In the genomic region with DNA sequence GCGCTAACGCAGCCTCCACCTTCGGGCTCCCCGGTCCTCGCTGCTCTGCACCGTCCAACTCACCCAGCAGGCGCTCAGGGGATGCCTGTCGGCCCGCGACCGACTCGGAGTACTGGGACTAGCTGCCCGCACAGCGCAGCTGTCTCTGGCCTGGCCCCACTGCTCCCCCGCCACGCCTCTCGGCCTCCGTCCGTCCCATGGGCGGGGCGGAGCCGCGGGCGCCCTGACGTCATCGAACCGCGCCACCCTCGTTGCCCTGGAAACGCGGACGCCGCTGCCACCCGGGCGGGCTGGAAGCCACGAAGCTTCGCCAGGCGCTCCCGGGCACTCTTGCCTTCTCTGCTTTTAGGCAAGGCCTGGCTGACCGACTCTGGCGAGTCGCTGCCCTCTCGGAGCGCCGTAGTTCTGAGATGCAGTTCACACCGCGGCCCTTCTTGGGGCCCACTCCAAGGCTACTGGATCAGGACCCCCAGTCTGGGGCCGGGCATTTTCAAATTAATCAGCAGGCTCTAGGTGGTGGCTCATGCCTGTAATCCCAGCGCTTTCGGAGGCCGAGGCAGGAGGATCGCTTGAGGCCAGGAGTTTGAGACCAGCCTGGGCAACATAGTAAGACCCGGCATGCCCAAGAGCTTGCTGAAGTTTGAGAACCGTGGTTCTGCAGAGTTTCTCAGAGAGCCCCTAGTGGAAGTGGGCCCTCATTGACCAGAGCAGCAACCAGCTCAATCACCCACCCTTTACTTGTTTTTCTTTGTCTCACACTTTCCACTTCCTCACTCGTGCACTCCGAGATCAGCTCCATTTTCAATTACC, we compare ENCODE assay signal across 1 cellular context.
A peak's percentile ranks its signal among the peaks of the same experiment; 100 is the strongest.
TF ChIP-seq lines count a peak whose summit lies in the region.

No MANE protein-coding gene starts in this region.

TF ChIP-seq in H1, 55 proteins besides CTCF, POLR2A, EP300 and RAD21:
- TF ChIP-seq JUN (IDR thresholded peaks at IDR 0.05; ENCODE audit: low read depth, low read length) (no peak), RXRA (IDR thresholded peaks at IDR 0.05; ENCODE audit: insufficient read depth, low read depth, low read length) (no peak), SIRT6 (IDR thresholded peaks at IDR 0.05; ENCODE audit: low read length) (no peak), YY1 (IDR thresholded peaks at IDR 0.05; ENCODE audit: low read depth, low read length) (0 out of 2 replicates have a peak, but pooled peaks have one; percentile 19), TAF7 (optimal IDR thresholded peaks at IDR 0.05; ENCODE audit: borderline replicate concordance, low read depth, low read length) (peak; percentile 67), FOSL1 (IDR thresholded peaks at IDR 0.05; ENCODE audit: insufficient read depth, low read depth, low read length) (no peak), TAF1 (IDR thresholded peaks at IDR 0.05; ENCODE audit: low read depth, low read length) (peak; percentile 77), JUND (IDR thresholded peaks at IDR 0.05; ENCODE audit: low read length) (peak; percentile 64; the same call in 1 of the 2 replicates), TEAD4 (IDR thresholded peaks at IDR 0.05; ENCODE audit: low read depth, low read length) (no peak), SRF (IDR thresholded peaks at IDR 0.05; ENCODE audit: low read depth, low read length) (peak; percentile 88), GABPA (IDR thresholded peaks at IDR 0.05; ENCODE audit: borderline replicate concordance, insufficient read depth, low read length) (no peak), EZH2 (IDR thresholded peaks at IDR 0.05; ENCODE audit: low read depth, low read length, severe bottlenecking) (no peak), CREB1 (IDR thresholded peaks at IDR 0.05) (peak; percentile 98), BRCA1 (IDR thresholded peaks at IDR 0.05; ENCODE audit: low read depth, low read length) (no peak; the same call in 1 of the 2 replicates), CBX8 (IDR thresholded peaks at IDR 0.05; ENCODE audit: borderline replicate concordance, low read depth, low read length) (no peak), BCL11A (IDR thresholded peaks at IDR 0.05; ENCODE audit: low read depth in 2 of 2, low read length in 2 of 2) (no peak), SAP30 (IDR thresholded peaks at IDR 0.05; ENCODE audit: insufficient read depth, insufficient replicate concordance, low read length) (peak; percentile 43), SIN3A (conservative IDR thresholded peaks at IDR 0.05 in 1 of 2, IDR thresholded peaks at IDR 0.05 in 1 of 2; ENCODE audit: low read depth in 1 of 2, low read length in 2 of 2) (peak; percentile 94 to 99; a peak in 3 of 4 replicates), EGR1 (IDR thresholded peaks at IDR 0.05; ENCODE audit: borderline replicate concordance, low read depth, low read length) (no peak), BACH1 (IDR thresholded peaks at IDR 0.05; ENCODE audit: low read length) (no peak), CBX5 (IDR thresholded peaks at IDR 0.05; ENCODE audit: low read depth, low read length) (no peak), SP2 (IDR thresholded peaks at IDR 0.05; ENCODE audit: low read length) (no peak), CTBP2 (IDR thresholded peaks at IDR 0.05; ENCODE audit: borderline replicate concordance, insufficient read depth, insufficient read length, low read length) (no peak), PHF8 (conservative IDR thresholded peaks at IDR 0.05; ENCODE audit: low read depth, low read length) (peak; percentile 33; the same call in 1 of the 2 replicates), RBBP5 (IDR thresholded peaks at IDR 0.05; ENCODE audit: borderline replicate concordance, low read depth, low read length) (no peak), TCF12 (IDR thresholded peaks at IDR 0.05; ENCODE audit: low read depth, low read length) (no peak), HDAC6 (IDR thresholded peaks at IDR 0.05; ENCODE audit: low read depth, low read length) (no peak), SUZ12 (IDR thresholded peaks at IDR 0.05; ENCODE audit: low read length) (no peak), MAFK (IDR thresholded peaks at IDR 0.05; ENCODE audit: low read depth, low read length) (no peak), SP1 (IDR thresholded peaks at IDR 0.05; ENCODE audit: low read depth, low read length) (peak; percentile 79), KDM1A (IDR thresholded peaks at IDR 0.05; ENCODE audit: borderline replicate concordance, low read length) (no peak), RNF2 (IDR thresholded peaks at IDR 0.05; ENCODE audit: borderline replicate concordance, low read depth, low read length, missing control alignments, poor library complexity, severe bottlenecking) (no peak), CEBPB (IDR thresholded peaks at IDR 0.05; ENCODE audit: low read depth, low read length) (no peak), CHD1 (IDR thresholded peaks at IDR 0.05; ENCODE audit: low read depth, low read length) (no peak), NRF1 (IDR thresholded peaks at IDR 0.05; ENCODE audit: low read depth, low read length) (no peak), TBP (IDR thresholded peaks at IDR 0.05; ENCODE audit: low read depth, low read length) (peak; percentile 62; the same call in 1 of the 2 replicates), SP4 (IDR thresholded peaks at IDR 0.05; ENCODE audit: low read length) (no peak), ASH2L (IDR thresholded peaks at IDR 0.05; ENCODE audit: low read length) (peak; percentile 49), NANOG (IDR thresholded peaks at IDR 0.05; ENCODE audit: insufficient read depth, low read depth, low read length, poor library complexity, severe bottlenecking) (no peak), CHD2 (IDR thresholded peaks at IDR 0.05; ENCODE audit: low read length) (0 out of 2 replicates have a peak, but pooled peaks have one; percentile 21), HDAC2 (IDR thresholded peaks at IDR 0.05; ENCODE audit: borderline replicate concordance in 1 of 2, low read depth in 2 of 2, low read length in 2 of 2) (0 out of 4 replicates have a peak, but pooled peaks have one; percentile 39 to 66), GTF2F1 (IDR thresholded peaks at IDR 0.05; ENCODE audit: borderline replicate concordance, low read depth, low read length) (no peak), ZNF274 (IDR thresholded peaks at IDR 0.05; ENCODE audit: borderline replicate concordance, extremely low read depth, low read length) (no peak), RFX5 (IDR thresholded peaks at IDR 0.05; ENCODE audit: borderline replicate concordance, low read depth, low read length) (no peak), SIX5 (IDR thresholded peaks at IDR 0.05; ENCODE audit: low read depth, low read length) (no peak), POLR2AphosphoS5 (IDR thresholded peaks at IDR 0.05; ENCODE audit: low read depth, low read length) (peak; percentile 51; the same call in 1 of the 2 replicates), POU5F1 (IDR thresholded peaks at IDR 0.05; ENCODE audit: low read depth, low read length) (no peak), KDM5A (IDR thresholded peaks at IDR 0.05; ENCODE audit: low read length) (no peak), KDM4A (IDR thresholded peaks at IDR 0.05; ENCODE audit: low read depth, low read length, severe bottlenecking) (peak; percentile 92)
- TF ChIP-seq, protein P1, sequence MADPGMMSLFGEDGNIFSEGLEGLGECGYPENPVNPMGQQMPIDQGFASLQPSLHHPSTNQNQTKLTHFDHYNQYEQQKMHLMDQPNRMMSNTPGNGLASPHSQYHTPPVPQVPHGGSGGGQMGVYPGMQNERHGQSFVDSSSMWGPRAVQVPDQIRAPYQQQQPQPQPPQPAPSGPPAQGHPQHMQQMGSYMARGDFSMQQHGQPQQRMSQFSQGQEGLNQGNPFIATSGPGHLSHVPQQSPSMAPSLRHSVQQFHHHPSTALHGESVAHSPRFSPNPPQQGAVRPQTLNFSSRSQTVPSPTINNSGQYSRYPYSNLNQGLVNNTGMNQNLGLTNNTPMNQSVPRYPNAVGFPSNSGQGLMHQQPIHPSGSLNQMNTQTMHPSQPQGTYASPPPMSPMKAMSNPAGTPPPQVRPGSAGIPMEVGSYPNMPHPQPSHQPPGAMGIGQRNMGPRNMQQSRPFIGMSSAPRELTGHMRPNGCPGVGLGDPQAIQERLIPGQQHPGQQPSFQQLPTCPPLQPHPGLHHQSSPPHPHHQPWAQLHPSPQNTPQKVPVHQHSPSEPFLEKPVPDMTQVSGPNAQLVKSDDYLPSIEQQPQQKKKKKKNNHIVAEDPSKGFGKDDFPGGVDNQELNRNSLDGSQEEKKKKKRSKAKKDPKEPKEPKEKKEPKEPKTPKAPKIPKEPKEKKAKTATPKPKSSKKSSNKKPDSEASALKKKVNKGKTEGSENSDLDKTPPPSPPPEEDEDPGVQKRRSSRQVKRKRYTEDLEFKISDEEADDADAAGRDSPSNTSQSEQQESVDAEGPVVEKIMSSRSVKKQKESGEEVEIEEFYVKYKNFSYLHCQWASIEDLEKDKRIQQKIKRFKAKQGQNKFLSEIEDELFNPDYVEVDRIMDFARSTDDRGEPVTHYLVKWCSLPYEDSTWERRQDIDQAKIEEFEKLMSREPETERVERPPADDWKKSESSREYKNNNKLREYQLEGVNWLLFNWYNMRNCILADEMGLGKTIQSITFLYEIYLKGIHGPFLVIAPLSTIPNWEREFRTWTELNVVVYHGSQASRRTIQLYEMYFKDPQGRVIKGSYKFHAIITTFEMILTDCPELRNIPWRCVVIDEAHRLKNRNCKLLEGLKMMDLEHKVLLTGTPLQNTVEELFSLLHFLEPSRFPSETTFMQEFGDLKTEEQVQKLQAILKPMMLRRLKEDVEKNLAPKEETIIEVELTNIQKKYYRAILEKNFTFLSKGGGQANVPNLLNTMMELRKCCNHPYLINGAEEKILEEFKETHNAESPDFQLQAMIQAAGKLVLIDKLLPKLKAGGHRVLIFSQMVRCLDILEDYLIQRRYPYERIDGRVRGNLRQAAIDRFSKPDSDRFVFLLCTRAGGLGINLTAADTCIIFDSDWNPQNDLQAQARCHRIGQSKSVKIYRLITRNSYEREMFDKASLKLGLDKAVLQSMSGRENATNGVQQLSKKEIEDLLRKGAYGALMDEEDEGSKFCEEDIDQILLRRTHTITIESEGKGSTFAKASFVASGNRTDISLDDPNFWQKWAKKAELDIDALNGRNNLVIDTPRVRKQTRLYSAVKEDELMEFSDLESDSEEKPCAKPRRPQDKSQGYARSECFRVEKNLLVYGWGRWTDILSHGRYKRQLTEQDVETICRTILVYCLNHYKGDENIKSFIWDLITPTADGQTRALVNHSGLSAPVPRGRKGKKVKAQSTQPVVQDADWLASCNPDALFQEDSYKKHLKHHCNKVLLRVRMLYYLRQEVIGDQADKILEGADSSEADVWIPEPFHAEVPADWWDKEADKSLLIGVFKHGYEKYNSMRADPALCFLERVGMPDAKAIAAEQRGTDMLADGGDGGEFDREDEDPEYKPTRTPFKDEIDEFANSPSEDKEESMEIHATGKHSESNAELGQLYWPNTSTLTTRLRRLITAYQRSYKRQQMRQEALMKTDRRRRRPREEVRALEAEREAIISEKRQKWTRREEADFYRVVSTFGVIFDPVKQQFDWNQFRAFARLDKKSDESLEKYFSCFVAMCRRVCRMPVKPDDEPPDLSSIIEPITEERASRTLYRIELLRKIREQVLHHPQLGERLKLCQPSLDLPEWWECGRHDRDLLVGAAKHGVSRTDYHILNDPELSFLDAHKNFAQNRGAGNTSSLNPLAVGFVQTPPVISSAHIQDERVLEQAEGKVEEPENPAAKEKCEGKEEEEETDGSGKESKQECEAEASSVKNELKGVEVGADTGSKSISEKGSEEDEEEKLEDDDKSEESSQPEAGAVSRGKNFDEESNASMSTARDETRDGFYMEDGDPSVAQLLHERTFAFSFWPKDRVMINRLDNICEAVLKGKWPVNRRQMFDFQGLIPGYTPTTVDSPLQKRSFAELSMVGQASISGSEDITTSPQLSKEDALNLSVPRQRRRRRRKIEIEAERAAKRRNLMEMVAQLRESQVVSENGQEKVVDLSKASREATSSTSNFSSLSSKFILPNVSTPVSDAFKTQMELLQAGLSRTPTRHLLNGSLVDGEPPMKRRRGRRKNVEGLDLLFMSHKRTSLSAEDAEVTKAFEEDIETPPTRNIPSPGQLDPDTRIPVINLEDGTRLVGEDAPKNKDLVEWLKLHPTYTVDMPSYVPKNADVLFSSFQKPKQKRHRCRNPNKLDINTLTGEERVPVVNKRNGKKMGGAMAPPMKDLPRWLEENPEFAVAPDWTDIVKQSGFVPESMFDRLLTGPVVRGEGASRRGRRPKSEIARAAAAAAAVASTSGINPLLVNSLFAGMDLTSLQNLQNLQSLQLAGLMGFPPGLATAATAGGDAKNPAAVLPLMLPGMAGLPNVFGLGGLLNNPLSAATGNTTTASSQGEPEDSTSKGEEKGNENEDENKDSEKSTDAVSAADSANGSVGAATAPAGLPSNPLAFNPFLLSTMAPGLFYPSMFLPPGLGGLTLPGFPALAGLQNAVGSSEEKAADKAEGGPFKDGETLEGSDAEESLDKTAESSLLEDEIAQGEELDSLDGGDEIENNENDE (IDR thresholded peaks at IDR 0.05; ENCODE audit: insufficient replicate concordance, low read length): no peak
- TF ChIP-seq, protein P2, sequence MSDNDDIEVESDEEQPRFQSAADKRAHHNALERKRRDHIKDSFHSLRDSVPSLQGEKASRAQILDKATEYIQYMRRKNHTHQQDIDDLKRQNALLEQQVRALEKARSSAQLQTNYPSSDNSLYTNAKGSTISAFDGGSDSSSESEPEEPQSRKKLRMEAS (IDR thresholded peaks at IDR 0.05): no peak
- TF ChIP-seq, protein P3, sequence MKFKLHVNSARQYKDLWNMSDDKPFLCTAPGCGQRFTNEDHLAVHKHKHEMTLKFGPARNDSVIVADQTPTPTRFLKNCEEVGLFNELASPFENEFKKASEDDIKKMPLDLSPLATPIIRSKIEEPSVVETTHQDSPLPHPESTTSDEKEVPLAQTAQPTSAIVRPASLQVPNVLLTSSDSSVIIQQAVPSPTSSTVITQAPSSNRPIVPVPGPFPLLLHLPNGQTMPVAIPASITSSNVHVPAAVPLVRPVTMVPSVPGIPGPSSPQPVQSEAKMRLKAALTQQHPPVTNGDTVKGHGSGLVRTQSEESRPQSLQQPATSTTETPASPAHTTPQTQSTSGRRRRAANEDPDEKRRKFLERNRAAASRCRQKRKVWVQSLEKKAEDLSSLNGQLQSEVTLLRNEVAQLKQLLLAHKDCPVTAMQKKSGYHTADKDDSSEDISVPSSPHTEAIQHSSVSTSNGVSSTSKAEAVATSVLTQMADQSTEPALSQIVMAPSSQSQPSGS (IDR thresholded peaks at IDR 0.05; ENCODE audit: low read length): no peak
- TF ChIP-seq, protein P4, sequence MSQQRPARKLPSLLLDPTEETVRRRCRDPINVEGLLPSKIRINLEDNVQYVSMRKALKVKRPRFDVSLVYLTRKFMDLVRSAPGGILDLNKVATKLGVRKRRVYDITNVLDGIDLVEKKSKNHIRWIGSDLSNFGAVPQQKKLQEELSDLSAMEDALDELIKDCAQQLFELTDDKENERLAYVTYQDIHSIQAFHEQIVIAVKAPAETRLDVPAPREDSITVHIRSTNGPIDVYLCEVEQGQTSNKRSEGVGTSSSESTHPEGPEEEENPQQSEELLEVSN (IDR thresholded peaks at IDR 0.05): no peak
- TF ChIP-seq, protein P5, sequence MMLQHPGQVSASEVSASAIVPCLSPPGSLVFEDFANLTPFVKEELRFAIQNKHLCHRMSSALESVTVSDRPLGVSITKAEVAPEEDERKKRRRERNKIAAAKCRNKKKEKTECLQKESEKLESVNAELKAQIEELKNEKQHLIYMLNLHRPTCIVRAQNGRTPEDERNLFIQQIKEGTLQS (IDR thresholded peaks at IDR 0.05; ENCODE audit: insufficient read depth, low read depth, low read length): peak; percentile 89
- TF ChIP-seq, protein P6, sequence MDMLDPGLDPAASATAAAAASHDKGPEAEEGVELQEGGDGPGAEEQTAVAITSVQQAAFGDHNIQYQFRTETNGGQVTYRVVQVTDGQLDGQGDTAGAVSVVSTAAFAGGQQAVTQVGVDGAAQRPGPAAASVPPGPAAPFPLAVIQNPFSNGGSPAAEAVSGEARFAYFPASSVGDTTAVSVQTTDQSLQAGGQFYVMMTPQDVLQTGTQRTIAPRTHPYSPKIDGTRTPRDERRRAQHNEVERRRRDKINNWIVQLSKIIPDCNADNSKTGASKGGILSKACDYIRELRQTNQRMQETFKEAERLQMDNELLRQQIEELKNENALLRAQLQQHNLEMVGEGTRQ (IDR thresholded peaks at IDR 0.05; ENCODE audit: low read length): no peak
TF ChIP-seq in H1: peak in this region for 17.
